In genomic region chr16:1771072-1771863, GRCh38 we compare ENCODE assay signal across 8 cellular contexts. TPM values are rescaled to one million over a fixed set of nuclear protein-coding genes. Genes with fewer than 3 reads are reported as not detected.
DNase-seq lines count a peak whose midpoint lies in the region; ATAC-seq, FAIRE-seq and TF ChIP-seq lines count a peak whose summit lies in the region.

Gene NME3 (minus strand): TSS chr16:1771543. CDS start chr16:1771534, 9 bp downstream.

- H2BK5ac ChIP-seq in neuronal stem cell (ENCODE audit: low read length), result peak within 1 kb of the TSS; percentile 87

- peak within 1 kb of the TSS; percentile 88 to 97 for H3K4me3 ChIP-seq in HCT116 (replicated peaks in 1 of 2; ENCODE audit: low read depth in 1 of 2, low read length in 2 of 2)
- peak within 1 kb of the TSS; percentile 98 for H3K4me3 ChIP-seq in SJSA1
- peak within 1 kb of the TSS; percentile 99 for H3K4me3 ChIP-seq in neuronal stem cell (ENCODE audit: low read length in 2 of 2)
- peak within 1 kb of the TSS; percentile 63 to 90 for H3K4me3 ChIP-seq in stomach smooth muscle (ENCODE audit: low read length in 2 of 2)

- H4K20me1 ChIP-seq in HCT116 (ENCODE audit: insufficient read depth), result peaks cover 5% of the 10 kb centered on the region; the same call in 1 of the 2 replicates

- BruUV-seq in HCT116 (replicated peaks; lab: Mats Ljungman, UMichigan), result no TSS peak

- POLR2A ChIA-PET in HCT116 (lab: Charles Lee), result interaction anchor here (1.0 to 3.5 kb wide), 2 partner anchors 11 to 48 kb away, joined by 3 to 23 read pairs; partner anchors contain the start of genes NUBP2 and SPSB3

- WGBS in neuronal stem cell (ENCODE audit: extremely low coverage in 2 of 2, insufficient read length in 2 of 2, insufficient replicate concordance in 1 of 2), 2 donors, result no CpG with 5 or more reads among the region's 91 CpGs

- intact Hi-C loops in HCT116 (cut with micrococcal nuclease), result no loop called here

- peak within 1 kb of the TSS; percentile 95 for H3K27ac ChIP-seq in HCT116 (ENCODE audit: low read depth, low read length)
- no peak within 1 kb of the TSS for H3K27ac ChIP-seq in SJSA1
- H3K27ac ChIP-seq in neuronal stem cell (replicated peaks; ENCODE audit: low read length), result peak within 1 kb of the TSS; percentile 26
- H3K27ac ChIP-seq in stomach smooth muscle (ENCODE audit: low read length), result peak within 1 kb of the TSS; percentile 73

- H2BK15ac ChIP-seq in neuronal stem cell (ENCODE audit: low read length), result peak within 1 kb of the TSS; percentile 24

- peak within 1 kb of the TSS; percentile 53 for H3K4ac ChIP-seq in neuronal stem cell (ENCODE audit: low read length)

- no peak for TF ChIP-seq RAD21 in HCT116 (IDR thresholded peaks at IDR 0.05; ENCODE audit: low read depth)

- CTCF ChIA-PET in HCT116 (lab: Charles Lee), result interaction anchor here (1.4 to 1.9 kb wide), 2 partner anchors 11 to 65 kb away, joined by 4 to 13 read pairs; partner anchors contain the start of genes MAPK8IP3, NUBP2 and SPSB3

- H3K4me1 ChIP-seq in HCT116 (ENCODE audit: control insufficient read depth in 1 of 2, insufficient read depth in 2 of 2, low read length in 2 of 2) (peaks cover 14 to 29% of the 10 kb centered on the region in 2 experiments), SJSA1 (replicated peaks) (peaks cover 30% of the 10 kb centered on the region), neuronal stem cell (ENCODE audit: control insufficient read depth in 2 of 2, insufficient read depth in 1 of 2, low read depth in 1 of 2, low read length in 2 of 2) (peaks cover 12% of the 10 kb centered on the region in 2 donors), stomach smooth muscle (ENCODE audit: control insufficient read depth, insufficient read depth, low read length) (peaks cover 45% of the 10 kb centered on the region)

- H3K36me3 ChIP-seq in HCT116 (ENCODE audit: control insufficient read depth in 1 of 2, insufficient read depth in 2 of 2, low read length in 2 of 2) (peaks cover 0 to 8% of the 10 kb centered on the region in 2 experiments; a peak in 2 of 4 replicates), SJSA1 (peaks cover 88% of the 10 kb centered on the region), neuronal stem cell (replicated peaks in 1 of 2; ENCODE audit: control insufficient read depth in 2 of 2, insufficient read depth in 2 of 2, low read length in 2 of 2) (peaks cover 23 to 64% of the 10 kb centered on the region in 2 donors), stomach smooth muscle (ENCODE audit: control insufficient read depth in 2 of 2, insufficient read depth in 2 of 2, low read length in 2 of 2) (peaks cover 4 to 12% of the 10 kb centered on the region in 2 donors)

- no peak within 1 kb of the TSS for H4K8ac ChIP-seq in neuronal stem cell (ENCODE audit: low read depth, low read length)

- H3K79me1 ChIP-seq in neuronal stem cell (ENCODE audit: low read depth, low read length), result peaks cover 28% of the 10 kb centered on the region

- H3K27me3 ChIP-seq in HCT116 (ENCODE audit: insufficient read depth, low read length), result no peaks in the 10 kb centered on the region
- H3K27me3 ChIP-seq in SJSA1 (replicated peaks), result no peaks in the 10 kb centered on the region
- H3K27me3 ChIP-seq in neuronal stem cell (ENCODE audit: control insufficient read depth in 3 of 3, insufficient read depth in 3 of 3, low read depth in 1 of 3, low read length in 3 of 3), result no peaks in the 10 kb centered on the region
- H3K27me3 ChIP-seq in stomach smooth muscle (ENCODE audit: control insufficient read depth in 1 of 2, insufficient read depth in 2 of 2, low read length in 2 of 2), result no peaks in the 10 kb centered on the region

- H2BK12ac ChIP-seq in neuronal stem cell (ENCODE audit: low read length), result peak within 1 kb of the TSS; percentile 84

- H3K4me2 ChIP-seq in HCT116 (ENCODE audit: low read length) (peak within 1 kb of the TSS; percentile 100), neuronal stem cell (ENCODE audit: insufficient read depth, low read length, poor library complexity, severe bottlenecking) (peak within 1 kb of the TSS; percentile 98)

- TF ChIP-seq CTCF in HCT116 (IDR thresholded peaks at IDR 0.05 in 2 of 3, conservative IDR thresholded peaks at IDR 0.05 in 1 of 3; ENCODE audit: borderline replicate concordance in 1 of 3, insufficient read depth in 1 of 3, low read depth in 2 of 3, low read length in 2 of 3), result no peak

- DNase-seq in CD1c-positive myeloid dendritic cell (ENCODE audit: extremely low spot score), result peak; percentile 73
- no peak for DNase-seq in HCT116 (ENCODE audit: low read depth, low spot score)
- peak in 1 of 2 experiments; percentile 24 for DNase-seq in SJSA1 (ENCODE audit: low read depth in 1 of 2, low spot score in 2 of 2)
- peak; percentile 84 for DNase-seq in activated naive CD4-positive, alpha-beta T cell treated with Interleukin-2 at 50 U/mL for 16 hours
- DNase-seq in frontal cortex (ENCODE audit: low spot score in 2 of 2), result peak; percentile 86 to 92
- DNase-seq in neuronal stem cell (ENCODE audit: low spot score), result peak; percentile 48

- peak within 1 kb of the TSS; percentile 93 for H3K18ac ChIP-seq in neuronal stem cell (ENCODE audit: low read length)

- no peaks in the 10 kb centered on the region for H3K9me2 ChIP-seq in HCT116 (ENCODE audit: insufficient read depth)

- H4K91ac ChIP-seq in neuronal stem cell (ENCODE audit: low read depth, low read length, poor library complexity), result no peak within 1 kb of the TSS

- H3K79me2 ChIP-seq in HCT116 (ENCODE audit: insufficient read depth, low read length), result peaks cover 52% of the 10 kb centered on the region

- peak within 1 kb of the TSS; percentile 56 for H3K14ac ChIP-seq in neuronal stem cell (ENCODE audit: low read length)

- peak within 1 kb of the TSS; percentile 99 for H3K23ac ChIP-seq in neuronal stem cell (ENCODE audit: low read depth, low read length, poor library complexity)

- H2AK5ac ChIP-seq in neuronal stem cell (ENCODE audit: low read depth, low read length), result peak within 1 kb of the TSS; percentile 90

- peak within 1 kb of the TSS; percentile 67 for H2BK120ac ChIP-seq in neuronal stem cell (ENCODE audit: low read depth, low read length)

- H3K9me3 ChIP-seq in HCT116 (ENCODE audit: control insufficient read depth in 1 of 2, insufficient read depth in 1 of 2, low read depth in 1 of 2, low read length in 2 of 2) (no peaks in the 10 kb centered on the region), SJSA1 (replicated peaks) (peaks cover 4% of the 10 kb centered on the region), neuronal stem cell (replicated peaks in 1 of 2; ENCODE audit: control insufficient read depth in 2 of 2, insufficient read depth in 1 of 2, low read depth in 1 of 2, low read length in 2 of 2) (no peaks in the 10 kb centered on the region), stomach smooth muscle (ENCODE audit: control insufficient read depth in 2 of 2, low read length in 2 of 2) (no peaks in the 10 kb centered on the region)

- TF ChIP-seq POLR2A in HCT116 (IDR thresholded peaks at IDR 0.05; ENCODE audit: borderline replicate concordance, extremely low read depth, insufficient read depth, insufficient read length), result peak; percentile 48

- RAD21 ChIA-PET in HCT116 (lab: Charles Lee; ENCODE audit: low non-redundant PET in 1 of 2, low total read pairs in 2 of 2, uncharacterized antibody in 2 of 2, unreplicated experiment in 2 of 2), result no interaction called here

- H3K9ac ChIP-seq in HCT116 (ENCODE audit: low read length) (peak within 1 kb of the TSS; percentile 93), neuronal stem cell (ENCODE audit: low read depth, low read length, poor library complexity) (peak within 1 kb of the TSS; percentile 99), stomach smooth muscle (ENCODE audit: low read length in 2 of 2) (peak within 1 kb of the TSS; percentile 51 to 78)

- H2AFZ ChIP-seq in HCT116 (ENCODE audit: low read depth, low read length, poor library complexity, severe bottlenecking) (no peak within 1 kb of the TSS), neuronal stem cell (ENCODE audit: low read length) (peak within 1 kb of the TSS; percentile 100)

- peak; percentile 43 for ATAC-seq in HCT116
- no peak for ATAC-seq in GM21367 (IDR thresholded peaks at IDR 0.05; ENCODE audit: unreplicated experiment)

- no peak for FAIRE-seq in frontal cortex (lab: Jason Lieb, UNC)

TF ChIP-seq in HCT116, 20 proteins besides CTCF, POLR2A, EP300 and RAD21:
- TF ChIP-seq ZBTB33 (IDR thresholded peaks at IDR 0.05; ENCODE audit: extremely low read depth, insufficient replicate concordance, low read length) (no peak), CEBPB (IDR thresholded peaks at IDR 0.05; ENCODE audit: low read depth) (no peak), SIN3A (IDR thresholded peaks at IDR 0.05; ENCODE audit: low read depth) (no peak), ZFX (IDR thresholded peaks at IDR 0.05) (peak; percentile 60), MAX (IDR thresholded peaks at IDR 0.05) (no peak), ELF1 (IDR thresholded peaks at IDR 0.05; ENCODE audit: borderline replicate concordance, low read depth) (no peak), SRF (IDR thresholded peaks at IDR 0.05; ENCODE audit: low read depth) (no peak), EZH2 (IDR thresholded peaks at IDR 0.05) (no peak), YY1 (IDR thresholded peaks at IDR 0.05; ENCODE audit: extremely low read depth, insufficient replicate concordance, low read depth, low read length) (peak; percentile 32), EZH2phosphoT487 (IDR thresholded peaks at IDR 0.05; ENCODE audit: borderline replicate concordance) (no peak), JUND (IDR thresholded peaks at IDR 0.05) (no peak), POLR2AphosphoS5 (IDR thresholded peaks at IDR 0.05; ENCODE audit: low read depth, low read length) (peak; percentile 66)

RNA-seq across cellular contexts. Expression of gene NME3, which starts in this region (rescaled TPM):
- total RNA-seq in HCT116 (2021; ENCODE audit: unreplicated experiment), result 103 TPM
- 79.3 and 90.1 TPM in 2 replicates for polyA plus RNA-seq in HCT116 (2012)
- 19.9 and 27.1 TPM in 2 replicates for total RNA-seq in SJSA1 (2014; rRNA removed; shearing (Covaris generic))
- 35.1 TPM for total RNA-seq in frontal cortex
- 38.5 TPM for polyA plus RNA-seq in neuronal stem cell (2013, experiment 1 of 2)
- polyA plus RNA-seq in neuronal stem cell (2013, experiment 2 of 2), result 35.4 TPM
